Comparison of ENCODE assay signal across 8 cellular contexts in the genomic region with DNA sequence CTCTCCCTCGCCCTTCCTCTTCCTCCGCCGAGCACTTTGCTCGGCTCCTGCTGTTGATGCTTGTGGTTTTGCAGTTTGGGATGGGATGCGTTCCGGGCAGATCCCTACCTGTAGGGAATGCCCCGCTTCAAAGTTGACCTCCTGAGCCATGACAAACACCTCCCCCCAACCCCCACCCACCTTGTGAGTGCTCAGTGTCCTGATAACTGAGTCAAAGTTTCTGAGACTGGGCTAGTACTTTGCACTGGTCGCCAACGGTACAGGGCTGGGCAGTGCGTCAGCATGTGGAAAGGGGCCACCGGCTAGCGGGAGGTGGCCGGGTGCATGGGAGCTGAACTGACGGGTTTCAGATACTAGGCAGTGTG. TPM values are rescaled to one million over a fixed set of nuclear protein-coding genes. Genes with fewer than 3 reads are reported as not detected.
DNase-seq lines count a peak whose midpoint lies in the region; ATAC-seq and TF ChIP-seq lines count a peak whose summit lies in the region.

No MANE protein-coding gene starts in this region.

- DNase-seq in AG08395 (ENCODE audit: low spot score) (peak; percentile 61), WERI-Rb-1 (peak; percentile 19), mesothelial cell of epicardium (ENCODE audit: low spot score in 2 of 2, unreplicated experiment in 2 of 2) (peak in 1 of 2 experiments; percentile 40), NCI-H446 treated with DMSO at 0.1 percent for 48 hours (lab: John Stamatoyannopoulos, UW) (no peak)

- no peaks in the 10 kb centered on the region for H3K9me3 Mint-ChIP-seq in mesothelial cell of epicardium

- H3K9me3 ChIP-seq in WERI-Rb-1 (ENCODE audit: severe bottlenecking), result no peaks in the 10 kb centered on the region
- no peaks in the 10 kb centered on the region for H3K9me3 ChIP-seq in endocrine pancreas (ENCODE audit: control insufficient read depth, low read length)

- peak overlapping the region; percentile 90 for H3K27ac Mint-ChIP-seq in mesothelial cell of epicardium

- peaks cover 2% of the 10 kb centered on the region for H3K27me3 Mint-ChIP-seq in mesothelial cell of epicardium (ENCODE audit: low read depth)

- H3K9ac ChIP-seq in endocrine pancreas (ENCODE audit: control insufficient read depth, insufficient read depth, low read length), result peak overlapping the region; percentile 58

- H3K27ac ChIP-seq in WERI-Rb-1, result peak overlapping the region; percentile 79
- peak overlapping the region; percentile 25 for H3K27ac ChIP-seq in temporal lobe (ENCODE audit: low read depth, low read length)

- H3K4me1 Mint-ChIP-seq in mesothelial cell of epicardium, result peaks cover 21% of the 10 kb centered on the region

- peaks cover 13% of the 10 kb centered on the region for H3K4me1 ChIP-seq in endocrine pancreas (ENCODE audit: control insufficient read depth, insufficient read depth, low read length)

- peak; percentile 6 for ATAC-seq in GM18867 (IDR thresholded peaks at IDR 0.05; ENCODE audit: unreplicated experiment)
- peak; percentile 2 for ATAC-seq in HG03457 (IDR thresholded peaks at IDR 0.05; ENCODE audit: unreplicated experiment)

- H3K4me3 ChIP-seq in WERI-Rb-1 (ENCODE audit: low read depth, low read length), result peak overlapping the region; percentile 95
- peak overlapping the region; percentile 77 for H3K4me3 ChIP-seq in endocrine pancreas (ENCODE audit: control insufficient read depth, insufficient read depth, low read length)

- no peaks in the 10 kb centered on the region for H3K36me3 Mint-ChIP-seq in mesothelial cell of epicardium

- no peak for TF ChIP-seq CTCF in WERI-Rb-1 (IDR thresholded peaks at IDR 0.05; ENCODE audit: low read depth, low read length)
- TF ChIP-seq CTCF in mesothelial cell of epicardium (IDR thresholded peaks at IDR 0.05; ENCODE audit: unreplicated experiment), result no peak

- no peaks in the 10 kb centered on the region for H3K27me3 ChIP-seq in WERI-Rb-1 (ENCODE audit: insufficient read depth, low read depth, severe bottlenecking)
- no peaks in the 10 kb centered on the region for H3K27me3 ChIP-seq in endocrine pancreas (ENCODE audit: control insufficient read depth, insufficient read depth, low read length)

- H3K4me3 Mint-ChIP-seq in mesothelial cell of epicardium, result peak overlapping the region; percentile 93

- H3K36me3 ChIP-seq in WERI-Rb-1, result no peaks in the 10 kb centered on the region
- H3K36me3 ChIP-seq in endocrine pancreas (ENCODE audit: control insufficient read depth, insufficient read depth, low read length), result no peaks in the 10 kb centered on the region

RNA-seq across cellular contexts. Expression of a gene that starts 0.8 kb away (rescaled TPM):
- 41.1 to 48.5 TPM (median 47.0 TPM) in 3 replicates for total RNA-seq in mesothelial cell of epicardium
- total RNA-seq in temporal lobe, result 91.5 TPM
